8 cellular contexts compared by ENCODE assay signal in the genomic region with DNA sequence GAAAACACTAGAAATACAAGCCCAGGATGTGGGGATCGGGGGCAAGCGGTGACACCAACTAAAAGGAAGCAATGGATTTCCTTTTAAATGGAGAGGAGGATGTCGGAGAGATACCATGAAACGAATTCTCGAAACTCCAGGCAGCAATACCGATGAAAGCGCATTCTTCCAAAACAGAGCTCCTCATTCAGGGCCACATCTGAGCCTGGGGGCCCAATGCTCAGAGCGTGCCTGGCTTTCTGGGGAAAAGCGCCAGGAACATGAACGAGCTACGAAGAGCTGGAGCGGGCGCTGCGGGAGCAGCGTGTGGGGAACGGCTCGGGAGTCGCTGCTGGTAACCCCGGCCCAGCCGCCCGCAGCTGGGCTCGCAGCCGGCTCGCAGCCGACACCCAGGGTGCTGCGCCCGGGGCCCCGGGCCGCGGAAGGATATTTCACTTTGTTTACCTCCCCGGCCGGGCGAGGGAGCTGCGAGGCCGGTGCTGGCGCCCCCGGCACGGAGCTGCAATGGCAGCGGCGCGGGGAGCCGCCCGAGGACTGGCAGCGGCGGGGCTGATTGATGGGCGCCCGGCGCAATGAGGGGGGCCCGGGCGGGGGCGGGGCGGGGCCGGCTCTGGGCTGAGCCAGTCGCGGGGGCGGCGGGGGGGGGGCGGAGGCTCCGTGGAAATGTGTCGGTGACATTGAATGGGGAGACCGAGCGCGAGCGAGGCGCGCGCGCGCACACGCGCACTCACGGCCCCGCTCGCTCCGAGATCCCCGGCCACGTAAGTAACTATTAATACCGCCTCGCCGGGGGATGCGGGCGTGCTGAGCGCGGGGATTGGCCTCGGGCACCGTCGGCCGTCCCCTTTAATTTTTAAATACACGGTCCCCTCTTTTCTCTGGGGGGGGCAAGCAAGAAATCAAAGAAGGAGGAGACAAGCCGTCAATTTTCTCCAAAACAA. TPM values are rescaled to one million over a fixed set of nuclear protein-coding genes. Genes with fewer than 3 reads are reported as not detected.
DNase-seq lines count a peak whose midpoint lies in the region; ATAC-seq, FAIRE-seq and TF ChIP-seq lines count a peak whose summit lies in the region.

A gene (plus strand): TSS at position 687 of the 941 bp plus-strand sequence. CDS start 1,372 bp downstream, outside the sequence.

- DNase-seq in 8988T (peak; percentile 87), NCI-H345 treated with DMSO at 0.1 percent for 48 hours (lab: John Stamatoyannopoulos, UW; ENCODE audit: unreplicated experiment) (peak; percentile 90), keratinocyte (ENCODE audit: low read depth, low spot score) (no peak)
- peak; percentile 81 for DNase-seq in activated CD4-positive, CD25-positive, alpha-beta regulatory T cell treated with anti-CD3 and anti-CD28 coated beads, Interleukin-2, amount 50 U/mL, for 72 hours
- peak; percentile 69 to 78 for DNase-seq in central memory CD8-positive, alpha-beta T cell (ENCODE audit: low spot score in 2 of 2)
- DNase-seq in stimulated activated CD4-positive, alpha-beta T cell treated with anti-CD3 and anti-CD28 coated beads, Interleukin-12 subunit alpha, Interleukin-12 subunit beta, amount 100 ng/mL, for 48 hours (ENCODE audit: low read depth in 2 of 3, low spot score in 1 of 3), result peak; percentile 57 to 79 (median 67)

- H3K9me3 ChIP-seq in keratinocyte (ENCODE audit: control insufficient read depth, low read depth, low read length), result no peaks in the 10 kb centered on the region

- FAIRE-seq in keratinocyte (lab: Jason Lieb, UNC), result no peak

- peak within 1 kb of the TSS; percentile 80 for H3K27ac ChIP-seq in keratinocyte (ENCODE audit: control insufficient read depth, insufficient read depth, low read length)

- H3K79me2 ChIP-seq in keratinocyte (ENCODE audit: control insufficient read depth, insufficient read depth, low read length), result peaks cover 10% of the 10 kb centered on the region

- H3K4me3 Mint-ChIP-seq in central memory CD8-positive, alpha-beta T cell, result peak within 1 kb of the TSS; percentile 99

- peak within 1 kb of the TSS; percentile 65 to 96 (median 74) for H3K4me3 ChIP-seq in keratinocyte (ENCODE audit: control insufficient read depth in 2 of 3, extremely low read depth in 1 of 3, insufficient read depth in 2 of 3, low read depth in 1 of 3, low read length in 3 of 3)

- ATAC-seq in GM18520 (IDR thresholded peaks at IDR 0.05; ENCODE audit: unreplicated experiment), result peak; percentile 63
- peak; percentile 48 for ATAC-seq in HG03139 (IDR thresholded peaks at IDR 0.05; ENCODE audit: unreplicated experiment)
- ATAC-seq in central memory CD8-positive, alpha-beta T cell (replicated peaks; ENCODE audit: extremely low read depth, poor library complexity, severe bottlenecking), result peak; percentile 78

- TF ChIP-seq CTCF in keratinocyte (optimal IDR thresholded peaks at IDR 0.05 in 1 of 3, IDR thresholded peaks at IDR 0.05 in 1 of 3, conservative IDR thresholded peaks at IDR 0.05 in 1 of 3; ENCODE audit: extremely low read depth in 1 of 3, insufficient read depth in 2 of 3, low read length in 3 of 3), result peak in 1 of 3 experiments; percentile 50

- H3K4me1 Mint-ChIP-seq in central memory CD8-positive, alpha-beta T cell, result peaks cover 65% of the 10 kb centered on the region

- no peaks in the 10 kb centered on the region for H3K27me3 Mint-ChIP-seq in central memory CD8-positive, alpha-beta T cell

- no peaks in the 10 kb centered on the region for H3K36me3 ChIP-seq in keratinocyte (ENCODE audit: control insufficient read depth in 2 of 2, extremely low read depth in 1 of 2, insufficient read depth in 2 of 2, low read length in 2 of 2)

- H3K27ac Mint-ChIP-seq in central memory CD8-positive, alpha-beta T cell (ENCODE audit: low read depth), result peak within 1 kb of the TSS; percentile 91

- H3K36me3 Mint-ChIP-seq in central memory CD8-positive, alpha-beta T cell (ENCODE audit: insufficient read depth), result peaks cover 22% of the 10 kb centered on the region

- H2AFZ ChIP-seq in keratinocyte (ENCODE audit: control insufficient read depth, low read length), result peak within 1 kb of the TSS; percentile 85

- H3K4me2 ChIP-seq in keratinocyte (ENCODE audit: control insufficient read depth, extremely low read depth, insufficient read depth, low read depth, low read length), result peak within 1 kb of the TSS; percentile 97

- no peaks in the 10 kb centered on the region for H4K20me1 ChIP-seq in keratinocyte (ENCODE audit: control insufficient read depth, extremely low read depth, insufficient read depth, low read length)

- no peaks in the 10 kb centered on the region for H3K9me3 Mint-ChIP-seq in central memory CD8-positive, alpha-beta T cell

- peak within 1 kb of the TSS; percentile 82 for H3K9ac ChIP-seq in keratinocyte (ENCODE audit: control insufficient read depth, extremely low read depth, insufficient read depth, low read length)

- no peaks in the 10 kb centered on the region for H3K9me1 ChIP-seq in keratinocyte (ENCODE audit: control insufficient read depth, extremely low read depth, insufficient read depth, low read length)

- H3K4me1 ChIP-seq in keratinocyte (ENCODE audit: control insufficient read depth, extremely low read depth, insufficient read depth, low read length), result peaks cover 41% of the 10 kb centered on the region

- dilution Hi-C loops in keratinocyte (cut with MboI; ENCODE audit: extremely low pct_ligation_motif_present, low sequenced_read_pairs), result no loop called here

- H3K27me3 ChIP-seq in keratinocyte (ENCODE audit: control insufficient read depth, extremely low read depth, insufficient read depth, low read length), result no peaks in the 10 kb centered on the region

RNA-seq across cellular contexts. Expression of the gene that starts here (rescaled TPM):
- polyA plus RNA-seq in keratinocyte, result 4.6 to 8.8 TPM (median 7.7 TPM) in 3 replicates
- polyA plus RNA-seq in keratinocyte (2011; ENCODE audit: low read depth), result 1.1 TPM
- 4.7 and 4.8 TPM in 2 replicates for polyA plus RNA-seq in keratinocyte (2011; cell fraction: cytosol; rRNA removed)
- 14.6 and 18.5 TPM in 2 replicates for polyA plus RNA-seq in keratinocyte (2011; cell fraction: nucleus; rRNA removed)
- 2.0 and 9.6 TPM in 2 replicates for polyA plus RNA-seq in keratinocyte (2012; ENCODE audit: low replicate concordance)
- polyA minus RNA-seq in keratinocyte, result 4.8 to 7.4 TPM (median 6.8 TPM) in 3 replicates
- 6.9 TPM for polyA minus RNA-seq in keratinocyte (2011; cell fraction: cytosol; rRNA and poly(A)+ RNA removed)
- polyA minus RNA-seq in keratinocyte (2011; cell fraction: nucleus; rRNA and poly(A)+ RNA removed), result 8.1 and 9.8 TPM in 2 replicates
